In genomic region chrY:2786876-2787507, GRCh38 we compare ENCODE assay signal across 14 cellular contexts. TPM values are rescaled to one million over a fixed set of nuclear protein-coding genes. Genes with fewer than 3 reads are reported as not detected.
DNase-seq lines count a peak whose midpoint lies in the region; ATAC-seq and TF ChIP-seq lines count a peak whose summit lies in the region.
"Had no signal": no experiment of that assay in that cellular context is flagged by ENCODE, and none has a peak within 500 bp of the region (broad histone marks: within the 10 kb centered on the region; RNA-seq: fewer than 3 reads in every experiment).

No MANE protein-coding gene starts in this region.

- no peaks in the 10 kb centered on the region for H3K9me3 Mint-ChIP-seq in activated naive CD4-positive, alpha-beta T cell treated with anti-CD3 and anti-CD28 coated beads, Interleukin-2, amount 10 ng/mL, durations not matched to agents 7 days and 5 days
- no peaks in the 10 kb centered on the region for H3K9me3 Mint-ChIP-seq in activated naive CD8-positive, alpha-beta T cell treated with anti-CD3 and anti-CD28 coated beads, Interleukin-2, amount 10 ng/mL, durations not matched to agents 7 days and 5 days
- no peaks in the 10 kb centered on the region for H3K9me3 Mint-ChIP-seq in glutamatergic neuron (ENCODE audit: unreplicated experiment)
- no peaks in the 10 kb centered on the region for H3K9me3 Mint-ChIP-seq in stimulated activated naive CD8-positive, alpha-beta T cell treated with anti-CD3 and anti-CD28 coated beads, Interleukin-15, amount 100 ng/mL, for 72 hours

- DNase-seq in activated naive CD4-positive, alpha-beta T cell treated with anti-CD3 and anti-CD28 coated beads, Interleukin-2, amount 10 ng/mL, durations not matched to agents 7 days and 5 days = no peak
- no peak for DNase-seq in activated naive CD4-positive, alpha-beta T cell (lab: John Stamatoyannopoulos, UW)
- no peak for DNase-seq in activated naive CD8-positive, alpha-beta T cell treated with anti-CD3 and anti-CD28 coated beads, Interleukin-2, amount 10 ng/mL, durations not matched to agents 7 days and 5 days
- DNase-seq in glutamatergic neuron (no peak), OCI-M1 (lab: John Stamatoyannopoulos, UW) (no peak), SHP77 treated with DMSO at 0.1 percent for 48 hours (lab: John Stamatoyannopoulos, UW) (no peak)
- no peak for DNase-seq in stimulated activated naive CD8-positive, alpha-beta T cell treated with anti-CD3 and anti-CD28 coated beads, Interleukin-15, amount 100 ng/mL, for 72 hours
- DNase-seq: anterior cingulate cortex, hippocampal formation, spleen, tibial artery had no signal

- no peak for TF ChIP-seq CTCF in glutamatergic neuron (IDR thresholded peaks at IDR 0.05; ENCODE audit: partially characterized antibody, unreplicated experiment)

- ATAC-seq in activated naive CD8-positive, alpha-beta T cell treated with anti-CD3 and anti-CD28 coated beads, Interleukin-2, amount 10 ng/mL, durations not matched to agents 7 days and 5 days (ENCODE audit: low read depth) = no peak
- ATAC-seq in stimulated activated naive CD8-positive, alpha-beta T cell treated with anti-CD3 and anti-CD28 coated beads, Interleukin-15, amount 100 ng/mL, for 72 hours = peak; percentile 12
- no peak for ATAC-seq in HG03196 (IDR thresholded peaks at IDR 0.05; ENCODE audit: unreplicated experiment)

- H3K4me1 Mint-ChIP-seq in activated naive CD4-positive, alpha-beta T cell treated with anti-CD3 and anti-CD28 coated beads, Interleukin-2, amount 10 ng/mL, durations not matched to agents 7 days and 5 days = peaks cover 12% of the 10 kb centered on the region
- no peaks in the 10 kb centered on the region for H3K4me1 Mint-ChIP-seq in activated naive CD8-positive, alpha-beta T cell treated with anti-CD3 and anti-CD28 coated beads, Interleukin-2, amount 10 ng/mL, durations not matched to agents 7 days and 5 days
- H3K4me1 Mint-ChIP-seq in glutamatergic neuron (ENCODE audit: low read depth, unreplicated experiment) = no peaks in the 10 kb centered on the region
- H3K4me1 Mint-ChIP-seq in stimulated activated naive CD8-positive, alpha-beta T cell treated with anti-CD3 and anti-CD28 coated beads, Interleukin-15, amount 100 ng/mL, for 72 hours = peaks cover 8% of the 10 kb centered on the region

- H3K36me3 Mint-ChIP-seq in activated naive CD4-positive, alpha-beta T cell treated with anti-CD3 and anti-CD28 coated beads, Interleukin-2, amount 10 ng/mL, durations not matched to agents 7 days and 5 days = no peaks in the 10 kb centered on the region
- H3K36me3 Mint-ChIP-seq in activated naive CD8-positive, alpha-beta T cell treated with anti-CD3 and anti-CD28 coated beads, Interleukin-2, amount 10 ng/mL, durations not matched to agents 7 days and 5 days = no peaks in the 10 kb centered on the region
- no peaks in the 10 kb centered on the region for H3K36me3 Mint-ChIP-seq in glutamatergic neuron (ENCODE audit: unreplicated experiment)

- CTCF ChIA-PET in activated naive CD4-positive, alpha-beta T cell treated with anti-CD3 and anti-CD28 coated beads, Interleukin-2, amount 10 ng/mL, durations not matched to agents 7 days and 5 days (lab: Charles Lee) = no interaction called here

- POLR2A ChIA-PET in activated naive CD8-positive, alpha-beta T cell treated with anti-CD3 and anti-CD28 coated beads, Interleukin-2, amount 10 ng/mL, durations not matched to agents 7 days and 5 days (lab: Charles Lee) = no interaction called here

- H3K27ac Mint-ChIP-seq in activated naive CD4-positive, alpha-beta T cell treated with anti-CD3 and anti-CD28 coated beads, Interleukin-2, amount 10 ng/mL, durations not matched to agents 7 days and 5 days = no peak overlapping the region
- H3K27ac Mint-ChIP-seq in activated naive CD8-positive, alpha-beta T cell treated with anti-CD3 and anti-CD28 coated beads, Interleukin-2, amount 10 ng/mL, durations not matched to agents 7 days and 5 days = no peak overlapping the region
- no peak overlapping the region for H3K27ac Mint-ChIP-seq in glutamatergic neuron (ENCODE audit: unreplicated experiment)
- H3K27ac Mint-ChIP-seq in stimulated activated naive CD8-positive, alpha-beta T cell treated with anti-CD3 and anti-CD28 coated beads, Interleukin-15, amount 100 ng/mL, for 72 hours = no peak overlapping the region

- H3K27me3 Mint-ChIP-seq in activated naive CD4-positive, alpha-beta T cell treated with anti-CD3 and anti-CD28 coated beads, Interleukin-2, amount 10 ng/mL, durations not matched to agents 7 days and 5 days = peaks cover 28% of the 10 kb centered on the region
- peaks cover 31% of the 10 kb centered on the region for H3K27me3 Mint-ChIP-seq in activated naive CD8-positive, alpha-beta T cell treated with anti-CD3 and anti-CD28 coated beads, Interleukin-2, amount 10 ng/mL, durations not matched to agents 7 days and 5 days
- peaks cover 2% of the 10 kb centered on the region for H3K27me3 Mint-ChIP-seq in glutamatergic neuron (ENCODE audit: unreplicated experiment)
- peaks cover 41% of the 10 kb centered on the region for H3K27me3 Mint-ChIP-seq in stimulated activated naive CD8-positive, alpha-beta T cell treated with anti-CD3 and anti-CD28 coated beads, Interleukin-15, amount 100 ng/mL, for 72 hours

- peak overlapping the region; percentile 54 for H3K4me3 Mint-ChIP-seq in activated naive CD4-positive, alpha-beta T cell treated with anti-CD3 and anti-CD28 coated beads, Interleukin-2, amount 10 ng/mL, durations not matched to agents 7 days and 5 days
- peak overlapping the region; percentile 38 for H3K4me3 Mint-ChIP-seq in activated naive CD8-positive, alpha-beta T cell treated with anti-CD3 and anti-CD28 coated beads, Interleukin-2, amount 10 ng/mL, durations not matched to agents 7 days and 5 days
- peak overlapping the region; percentile 87 for H3K4me3 Mint-ChIP-seq in glutamatergic neuron (ENCODE audit: unreplicated experiment)
- peak overlapping the region; percentile 62 to 74 for H3K4me3 Mint-ChIP-seq in stimulated activated naive CD8-positive, alpha-beta T cell treated with anti-CD3 and anti-CD28 coated beads, Interleukin-15, amount 100 ng/mL, for 72 hours

RNA-seq across cellular contexts. Expression of gene SRY, which starts 0.5 kb away (rescaled TPM):
- total RNA-seq in activated naive CD8-positive, alpha-beta T cell treated with anti-CD3 and anti-CD28 coated beads, Interleukin-2, amount 10 ng/mL, durations not matched to agents 7 days and 5 days = not detected
- total RNA-seq in glutamatergic neuron (ENCODE audit: unreplicated experiment) = not detected
- total RNA-seq: lower leg skin, SK-MEL-5 had no signal

RNA-seq across cellular contexts. Expression of gene RPS4Y1, which starts 54.4 kb away (rescaled TPM):
- total RNA-seq in activated naive CD8-positive, alpha-beta T cell treated with anti-CD3 and anti-CD28 coated beads, Interleukin-2, amount 10 ng/mL, durations not matched to agents 7 days and 5 days = 100 to 1,000 TPM; 309 to 313 TPM
- 152 TPM for total RNA-seq in glutamatergic neuron (ENCODE audit: unreplicated experiment)
- total RNA-seq: SK-MEL-5 had no signal
